ENCODE assay signal across 14 cellular contexts in the genomic region with DNA sequence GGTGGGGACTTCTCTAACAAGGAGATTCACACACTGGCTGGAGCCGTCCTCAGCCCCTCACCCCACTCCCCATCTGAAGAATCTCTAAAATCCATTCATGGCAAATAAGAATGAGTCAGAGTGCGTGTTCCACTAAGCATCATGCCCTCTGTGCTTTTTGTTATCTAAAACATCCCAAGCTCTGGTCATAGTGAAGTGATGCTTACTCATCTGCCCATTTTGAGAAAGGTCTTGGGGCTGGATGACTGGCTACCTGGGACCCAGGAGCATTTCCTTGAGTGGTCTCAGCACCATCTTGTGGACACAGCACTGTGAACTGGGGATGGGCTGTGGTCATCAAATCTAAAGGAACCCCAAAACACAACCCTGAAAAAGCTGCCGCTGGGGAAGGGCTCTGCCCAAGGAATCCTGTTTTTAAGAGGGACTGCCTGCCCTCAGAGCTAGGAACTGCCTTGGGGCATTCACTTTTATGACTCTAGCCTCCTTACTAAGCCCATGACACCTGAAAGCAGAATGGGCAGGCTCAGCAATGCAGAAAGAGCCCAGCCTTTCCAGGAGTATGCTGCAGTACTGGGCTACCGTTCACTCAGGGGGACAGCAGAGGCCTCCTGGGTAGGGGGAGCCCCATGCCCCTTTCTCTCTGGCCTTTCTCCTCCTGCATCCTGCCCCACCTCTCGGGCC. TPM values are rescaled to one million over a fixed set of nuclear protein-coding genes. Genes with fewer than 3 reads are reported as not detected.
DNase-seq lines count a peak whose midpoint lies in the region; ATAC-seq and TF ChIP-seq lines count a peak whose summit lies in the region.
"Had no signal": no experiment of that assay in that cellular context is flagged by ENCODE, and none has a peak within 500 bp of the region (broad histone marks: within the 10 kb centered on the region; RNA-seq: fewer than 3 reads in every experiment).

No MANE protein-coding gene starts in this region.

- no peak for TF ChIP-seq EP300 in esophagus muscularis mucosa (IDR thresholded peaks at IDR 0.05)

- no peak for DNase-seq in activated CD4-positive, alpha-beta T cell treated with anti-CD3 and anti-CD28 coated beads for 36 hours
- DNase-seq in activated CD4-positive, alpha-beta T cell treated with anti-CD3 and anti-CD28 coated beads, Interleukin-2, amount 50 U/mL, for 4 hours = no peak
- DNase-seq in T1000 (lab: John Stamatoyannopoulos, UW) (peak; percentile 48), esophagus muscularis mucosa (ENCODE audit: extremely low spot score) (no peak), smooth muscle cell (lab: John Stamatoyannopoulos, UW; ENCODE audit: unreplicated experiment) (no peak), KBM-7 (no peak), cerebellum (ENCODE audit: low spot score) (no peak)
- DNase-seq: DND-41, GOT3, naive B cell, NCI-H1436 had no signal

- H3K36me3 ChIP-seq in esophagus muscularis mucosa = peaks cover 0 to 38% (median 9%) of the 10 kb centered on the region in 4 donors
- H3K36me3 ChIP-seq in smooth muscle cell (ENCODE audit: low read depth) = peaks cover 7% of the 10 kb centered on the region

- POLR2A ChIA-PET in activated CD4-positive, alpha-beta T cell treated with anti-CD3 and anti-CD28 coated beads for 36 hours (lab: Charles Lee) = no interaction called here

- H3K9ac ChIP-seq in smooth muscle cell (ENCODE audit: low read depth) = peak overlapping the region; percentile 33

- in situ Hi-C loops in KBM-7 (cut with MboI; ENCODE audit: low pct_unique_long_range_greater_than_20kb, low sequenced_read_pairs) = no loop called here

- no peak for TF ChIP-seq POLR2A in esophagus muscularis mucosa (IDR thresholded peaks at IDR 0.05; ENCODE audit: low read depth)

- peaks cover 26% of the 10 kb centered on the region for H3K79me2 ChIP-seq in smooth muscle cell (ENCODE audit: low read depth)

- H3K4me1 ChIP-seq in esophagus muscularis mucosa (peaks cover 75 to 93% (median 84%) of the 10 kb centered on the region in 4 donors), smooth muscle cell (ENCODE audit: low read depth) (peaks cover 11% of the 10 kb centered on the region)

- peak overlapping the region; percentile 41 for H3K4me2 ChIP-seq in smooth muscle cell

- ATAC-seq in activated CD4-positive, alpha-beta T cell treated with anti-CD3 and anti-CD28 coated beads for 36 hours = peak; percentile 45
- ATAC-seq in HG03025 (IDR thresholded peaks at IDR 0.05; ENCODE audit: low FRiP score, unreplicated experiment) = no peak
- ATAC-seq: stimulated activated memory B cell treated with anti-CD40 and anti-IgM and Interleukin-4, amounts not matched to agents 10 μg/mL and 1 μg/mL and 100 μg/mL, for 72 hours had no signal

- no peak overlapping the region for H3K4me3 Mint-ChIP-seq in activated CD4-positive, alpha-beta T cell treated with anti-CD3 and anti-CD28 coated beads for 36 hours
- H3K4me3 Mint-ChIP-seq: naive B cell; stimulated activated memory B cell treated with anti-CD40 and anti-IgM and Interleukin-4, amounts not matched to agents 10 μg/mL and 1 μg/mL and 100 μg/mL, for 72 hours had no signal

- no peaks in the 10 kb centered on the region for H4K20me1 ChIP-seq in smooth muscle cell (ENCODE audit: low read depth)

- H3K9me3 ChIP-seq in esophagus muscularis mucosa (no peaks in the 10 kb centered on the region), smooth muscle cell (replicated peaks; ENCODE audit: low read depth) (no peaks in the 10 kb centered on the region)

- peak overlapping the region; percentile 30 to 86 (median 52) for H3K27ac ChIP-seq in esophagus muscularis mucosa (replicated peaks in 1 of 4)
- H3K27ac ChIP-seq in smooth muscle cell (ENCODE audit: low read depth) = peak overlapping the region; percentile 89
- H3K27ac ChIP-seq: 22Rv1 had no signal

- no peak overlapping the region for H3K27ac Mint-ChIP-seq in activated CD4-positive, alpha-beta T cell treated with anti-CD3 and anti-CD28 coated beads for 36 hours
- H3K27ac Mint-ChIP-seq: naive B cell; stimulated activated memory B cell treated with anti-CD40 and anti-IgM and Interleukin-4, amounts not matched to agents 10 μg/mL and 1 μg/mL and 100 μg/mL, for 72 hours had no signal

- no peak for TF ChIP-seq CTCF in esophagus muscularis mucosa (IDR thresholded peaks at IDR 0.05)
- TF ChIP-seq CTCF in smooth muscle cell (IDR thresholded peaks at IDR 0.05; ENCODE audit: borderline replicate concordance, insufficient read depth, poor library complexity, severe bottlenecking) = no peak

- H3K9me3 Mint-ChIP-seq in activated CD4-positive, alpha-beta T cell treated with anti-CD3 and anti-CD28 coated beads for 36 hours (ENCODE audit: low read depth) = peaks cover 4% of the 10 kb centered on the region

- peaks cover 40% of the 10 kb centered on the region for H3K4me1 Mint-ChIP-seq in activated CD4-positive, alpha-beta T cell treated with anti-CD3 and anti-CD28 coated beads for 36 hours

- H2AFZ ChIP-seq in smooth muscle cell (ENCODE audit: low read depth) = no peak overlapping the region

- intact Hi-C loops in activated CD4-positive, alpha-beta T cell treated with anti-CD3 and anti-CD28 coated beads for 36 hours (cut with DNase I, micrococcal nuclease) = no loop called here
- intact Hi-C loops in esophagus muscularis mucosa (cut with DNase I) = no loop called here

- peaks cover 7% of the 10 kb centered on the region for H3F3A ChIP-seq in smooth muscle cell (ENCODE audit: low read depth)

- no peak overlapping the region for H3K4me3 ChIP-seq in esophagus muscularis mucosa
- H3K4me3 ChIP-seq in smooth muscle cell = no peak overlapping the region

- WGBS in esophagus muscularis mucosa = 73% methylated on average over 5 of the region's 5 CpGs
- 51% methylated on average over 5 of the region's 5 CpGs for WGBS in smooth muscle cell (ENCODE audit: low lambda C conversion rate)

- CTCF ChIA-PET in activated CD4-positive, alpha-beta T cell treated with anti-CD3 and anti-CD28 coated beads for 36 hours (lab: Charles Lee) = interaction anchor here (0.7 to 7.2 kb wide), 3 partner anchors 20 to 166 kb away, joined by 3 to 43 read pairs (median 6); no protein-coding TSS in a partner anchor

- no peaks in the 10 kb centered on the region for H3K27me3 ChIP-seq in esophagus muscularis mucosa
- H3K27me3 ChIP-seq in smooth muscle cell (ENCODE audit: low read depth) = no peaks in the 10 kb centered on the region

- no peaks in the 10 kb centered on the region for H3K27me3 Mint-ChIP-seq in activated CD4-positive, alpha-beta T cell treated with anti-CD3 and anti-CD28 coated beads for 36 hours
- H3K27me3 Mint-ChIP-seq: naive B cell; stimulated activated memory B cell treated with anti-CD40 and anti-IgM and Interleukin-4, amounts not matched to agents 10 μg/mL and 1 μg/mL and 100 μg/mL, for 72 hours had no signal

- peaks cover 26% of the 10 kb centered on the region for H3K36me3 Mint-ChIP-seq in activated CD4-positive, alpha-beta T cell treated with anti-CD3 and anti-CD28 coated beads for 36 hours (ENCODE audit: low read depth)

RNA-seq across cellular contexts. Expression of a gene that starts 53.5 kb away (rescaled TPM):
- total RNA-seq in activated CD4-positive, alpha-beta T cell treated with anti-CD3 and anti-CD28 coated beads for 36 hours = 10 to 100 TPM; 21.3 to 22.0 TPM
- total RNA-seq in esophagus muscularis mucosa = 100 to 1,000 TPM; 163 to 250 (median 203) TPM
- 68.0 and 108 TPM in 2 replicates for total RNA-seq in smooth muscle cell
- 21.7 and 22.2 TPM in 2 replicates for polyA plus RNA-seq in smooth muscle cell
- 103 TPM for total RNA-seq in cerebellum
